In the genomic region with DNA sequence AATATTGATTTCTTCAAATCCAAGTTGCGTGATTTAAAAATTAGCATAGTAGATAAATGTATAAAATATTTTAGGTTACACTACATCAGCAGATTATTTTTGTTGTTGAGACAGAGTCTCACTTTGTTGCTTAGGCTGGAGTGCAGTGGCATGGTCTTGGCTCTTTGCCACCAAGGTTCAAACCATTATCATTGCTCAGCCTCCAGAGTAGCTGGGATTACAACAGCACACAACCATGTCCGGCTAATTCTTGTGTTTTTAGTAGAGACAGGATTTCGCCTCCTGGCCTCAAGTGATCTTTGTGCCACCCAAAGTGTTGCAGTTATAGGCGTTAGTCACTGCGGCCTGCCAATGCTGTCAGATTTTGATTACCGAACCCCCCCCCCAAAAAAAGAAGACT, we compare ENCODE assay signal across 17 cellular contexts.
DNase-seq lines count a peak whose midpoint lies in the region; ATAC-seq, FAIRE-seq and TF ChIP-seq lines count a peak whose summit lies in the region.
"Had no signal": no experiment of that assay in that cellular context is flagged by ENCODE, and none has a peak within 500 bp of the region (broad histone marks: within the 10 kb centered on the region; RNA-seq: fewer than 3 reads in every experiment).

No MANE protein-coding gene starts in this region.

- TF ChIP-seq CTCF in MCF 10A (IDR thresholded peaks at IDR 0.05; ENCODE audit: unreplicated experiment) (no peak), breast epithelium (IDR thresholded peaks at IDR 0.05) (no peak), OCI-LY1 (IDR thresholded peaks at IDR 0.05; ENCODE audit: low read length) (no peak)

- CTCF ChIA-PET in MCF 10A (lab: Yijun Ruan, JAX) = interaction anchor here (3.0 kb wide), 1 partner anchor 24 kb away, joined by 24 read pairs; no protein-coding TSS in a partner anchor

- no peaks in the 10 kb centered on the region for H3K9me2 ChIP-seq in OCI-LY1 (ENCODE audit: low read depth, low read length)

- peak; percentile 18 for DNase-seq in NCI-H146 (lab: John Stamatoyannopoulos, UW)
- no peak for DNase-seq in NCI-H146 treated with DMSO at 0.1 percent for 48 hours (lab: John Stamatoyannopoulos, UW; ENCODE audit: unreplicated experiment)
- peak; percentile 8 for DNase-seq in MCF 10A (ENCODE audit: unreplicated experiment)
- DNase-seq in breast epithelium (ENCODE audit: low spot score in 2 of 2) = no peak
- DNase-seq in superior temporal gyrus (ENCODE audit: extremely low spot score) = peak; percentile 4
- no peak for DNase-seq in GM19239 (ENCODE audit: insufficient read length, low spot score)
- DNase-seq: CD4-positive, alpha-beta memory T cell; DMS79; EL; HCEC 1CT had no signal

- no peak overlapping the region for H3K9ac ChIP-seq in OCI-LY1 (ENCODE audit: low read length)

- H3K9me3 ChIP-seq in breast epithelium (no peaks in the 10 kb centered on the region), OCI-LY1 (ENCODE audit: low read length) (no peaks in the 10 kb centered on the region)

- TF ChIP-seq POLR2A in breast epithelium (IDR thresholded peaks at IDR 0.05) = no peak

- peaks cover 4% of the 10 kb centered on the region; the same call in 1 of the 2 replicates for H3F3A ChIP-seq in OCI-LY1 (ENCODE audit: insufficient read depth, low read length)

- no peaks in the 10 kb centered on the region for H3K27me3 Mint-ChIP-seq in MCF 10A (ENCODE audit: insufficient read depth, unreplicated experiment)
- H3K27me3 Mint-ChIP-seq: B cell; CD4-positive, alpha-beta memory T cell had no signal

- no TSS peak for BruUV-seq in MCF 10A (replicated peaks; lab: Mats Ljungman, UMichigan)

- no peaks in the 10 kb centered on the region for H3K36me3 Mint-ChIP-seq in MCF 10A (ENCODE audit: insufficient read depth, unreplicated experiment)
- H3K36me3 Mint-ChIP-seq: CD4-positive, alpha-beta memory T cell had no signal

- no peaks in the 10 kb centered on the region for H3K27me3 ChIP-seq in breast epithelium
- H3K27me3 ChIP-seq in OCI-LY1 (ENCODE audit: insufficient read depth, low read length) = no peaks in the 10 kb centered on the region

- H4K20me1 ChIP-seq in OCI-LY1 (ENCODE audit: insufficient read depth, low read length) = no peaks in the 10 kb centered on the region

- H3K4me2 ChIP-seq in OCI-LY1 (ENCODE audit: low read length) = no peak overlapping the region

- H3K9me3 Mint-ChIP-seq in MCF 10A (ENCODE audit: unreplicated experiment) = peaks cover 8% of the 10 kb centered on the region

- H3K4me1 ChIP-seq in breast epithelium (no peaks in the 10 kb centered on the region), OCI-LY1 (ENCODE audit: insufficient read depth, low read length, severe bottlenecking) (peaks cover 10% of the 10 kb centered on the region)

- intact Hi-C loops in MCF 10A (cut with micrococcal nuclease) = no loop called here
- intact Hi-C loops in breast epithelium (cut with DNase I; ENCODE audit: low total_unique reads) = no loop called here

- H3K27ac Mint-ChIP-seq in MCF 10A (ENCODE audit: low read depth, unreplicated experiment) = no peak overlapping the region
- H3K27ac Mint-ChIP-seq: B cell; CD4-positive, alpha-beta memory T cell had no signal

- H2AFZ ChIP-seq in OCI-LY1 (ENCODE audit: low read length) = no peak overlapping the region

- no peaks in the 10 kb centered on the region for H3K36me3 ChIP-seq in breast epithelium
- no peaks in the 10 kb centered on the region for H3K36me3 ChIP-seq in OCI-LY1 (ENCODE audit: insufficient read depth, low read length)

- ATAC-seq in GM21825 (IDR thresholded peaks at IDR 0.05; ENCODE audit: unreplicated experiment) = no peak

- H3K4me1 Mint-ChIP-seq in MCF 10A (ENCODE audit: insufficient read depth, unreplicated experiment) = no peaks in the 10 kb centered on the region
- H3K4me1 Mint-ChIP-seq: B cell; CD4-positive, alpha-beta memory T cell had no signal

- H3K4me3 ChIP-seq in breast epithelium = no peak overlapping the region
- H3K4me3 ChIP-seq in OCI-LY1 (ENCODE audit: low read depth, low read length, poor library complexity, severe bottlenecking) = no peak overlapping the region

- H3K27ac ChIP-seq in breast epithelium = no peak overlapping the region
- peak overlapping the region; percentile 30 for H3K27ac ChIP-seq in OCI-LY1 (ENCODE audit: low read depth, low read length, poor library complexity, severe bottlenecking)
- H3K27ac ChIP-seq: C4-2B, HL-60 had no signal

- POLR2A ChIA-PET in MCF 10A (lab: Yijun Ruan, JAX) = no interaction called here

- no peak overlapping the region for H3K4me3 Mint-ChIP-seq in MCF 10A (ENCODE audit: unreplicated experiment)
- H3K4me3 Mint-ChIP-seq: B cell; CD4-positive, alpha-beta memory T cell had no signal

- no peak for FAIRE-seq in GM19239 (lab: Jason Lieb, UNC)
- FAIRE-seq: D721Med, GM12892 had no signal

- H3K79me2 ChIP-seq in OCI-LY1 (ENCODE audit: insufficient read depth, low read length) = no peaks in the 10 kb centered on the region

Comparison
In these comparisons a context has a peak if more than half of its experiments do, and no peak if none do; other contexts are left out.
1. DNase-seq: peak in NCI-H146 (single experiment), MCF 10A (single experiment) and superior temporal gyrus (single experiment); none in NCI-H146 treated with DMSO at 0.1 percent for 48 hours (single experiment), breast epithelium (0 of 2) and GM19239 (single experiment).